15 cellular contexts compared by ENCODE assay signal in genomic region chr2:208984376-208985100, GRCh38.
DNase-seq lines count a peak whose midpoint lies in the region; TF ChIP-seq lines count a peak whose summit lies in the region.
"Had no signal": no experiment of that assay in that cellular context is flagged by ENCODE, and none has a peak within 500 bp of the region (broad histone marks: within the 10 kb centered on the region; RNA-seq: fewer than 3 reads in every experiment).

No MANE protein-coding gene starts in this region.

- no peaks in the 10 kb centered on the region for H4K20me1 ChIP-seq in hepatocyte (ENCODE audit: insufficient read depth, poor library complexity, severe bottlenecking)
- no peaks in the 10 kb centered on the region for H4K20me1 ChIP-seq in smooth muscle cell (ENCODE audit: low read depth)

- no peak overlapping the region for H2AFZ ChIP-seq in hepatocyte
- H2AFZ ChIP-seq in smooth muscle cell (ENCODE audit: low read depth) = no peak overlapping the region

- H3K27ac ChIP-seq in hepatocyte (no peak overlapping the region), smooth muscle cell (ENCODE audit: low read depth) (peak overlapping the region; percentile 70)
- H3K27ac ChIP-seq: Peyer's patch, right lobe of liver had no signal

- H3K4me3 ChIP-seq in adipocyte (ENCODE audit: low read length) = peak overlapping the region; percentile 24
- H3K4me3 ChIP-seq in hepatocyte = no peak overlapping the region
- no peak overlapping the region for H3K4me3 ChIP-seq in smooth muscle cell
- H3K4me3 ChIP-seq: Peyer's patch, right lobe of liver had no signal

- peaks cover 4% of the 10 kb centered on the region for H3F3A ChIP-seq in smooth muscle cell (ENCODE audit: low read depth)

- H3K27me3 ChIP-seq in adipocyte (replicated peaks; ENCODE audit: control insufficient read depth, insufficient read depth, low read length) = no peaks in the 10 kb centered on the region
- H3K27me3 ChIP-seq in hepatocyte = no peaks in the 10 kb centered on the region
- no peaks in the 10 kb centered on the region for H3K27me3 ChIP-seq in smooth muscle cell (ENCODE audit: low read depth)
- H3K27me3 ChIP-seq: Peyer's patch, right lobe of liver had no signal

- 72% methylated on average over 7 of the region's 7 CpGs for WGBS in hepatocyte (ENCODE audit: low lambda C conversion rate, missing lambda C conversion rate)
- 49% methylated on average over 7 of the region's 7 CpGs for WGBS in smooth muscle cell (ENCODE audit: low lambda C conversion rate)

- H3K36me3 ChIP-seq in adipocyte (ENCODE audit: control insufficient read depth, insufficient read depth, low read length, severe bottlenecking) = no peaks in the 10 kb centered on the region
- no peaks in the 10 kb centered on the region for H3K36me3 ChIP-seq in hepatocyte (replicated peaks; ENCODE audit: insufficient read depth, low read depth)
- no peaks in the 10 kb centered on the region for H3K36me3 ChIP-seq in smooth muscle cell (ENCODE audit: low read depth)
- H3K36me3 ChIP-seq: Peyer's patch, right lobe of liver had no signal

- no peak overlapping the region for H3K4me2 ChIP-seq in hepatocyte
- H3K4me2 ChIP-seq in smooth muscle cell = peak overlapping the region; percentile 56

- H3K9ac ChIP-seq in adipocyte (ENCODE audit: low read length) (no peak overlapping the region), smooth muscle cell (ENCODE audit: low read depth) (no peak overlapping the region)

- TF ChIP-seq CTCF in hepatocyte (IDR thresholded peaks at IDR 0.05; ENCODE audit: poor library complexity) = no peak
- TF ChIP-seq CTCF in smooth muscle cell (IDR thresholded peaks at IDR 0.05; ENCODE audit: borderline replicate concordance, insufficient read depth, poor library complexity, severe bottlenecking) = no peak

- H3K9me3 ChIP-seq in adipocyte (ENCODE audit: control insufficient read depth, low read length) = peaks cover 5% of the 10 kb centered on the region
- H3K9me3 ChIP-seq in hepatocyte (ENCODE audit: low read depth) = no peaks in the 10 kb centered on the region
- no peaks in the 10 kb centered on the region for H3K9me3 ChIP-seq in smooth muscle cell (replicated peaks; ENCODE audit: low read depth)
- H3K9me3 ChIP-seq: Peyer's patch, right lobe of liver had no signal

- H3K9me2 ChIP-seq in hepatocyte (replicated peaks; ENCODE audit: insufficient read depth) = no peaks in the 10 kb centered on the region

- H3K79me2 ChIP-seq in hepatocyte (no peaks in the 10 kb centered on the region), smooth muscle cell (ENCODE audit: low read depth) (no peaks in the 10 kb centered on the region)

- peak; percentile 45 for DNase-seq in HT-29 (ENCODE audit: low spot score)
- peak; percentile 3 for DNase-seq in adipocyte (ENCODE audit: low read depth)
- peak; percentile 18 for DNase-seq in hepatocyte (ENCODE audit: low spot score)
- no peak for DNase-seq in smooth muscle cell (lab: John Stamatoyannopoulos, UW; ENCODE audit: unreplicated experiment)
- no peak for DNase-seq in NCI-H748 treated with DMSO at 0.1 percent for 48 hours (lab: John Stamatoyannopoulos, UW)
- DNase-seq in MV-4-11 (lab: John Stamatoyannopoulos, UW) = no peak
- no peak for DNase-seq in Ammon's horn (ENCODE audit: low spot score)
- DNase-seq in NCI-H82 (lab: John Stamatoyannopoulos, UW) = no peak
- DNase-seq: activated B cell treated with CpG ODN at 0.5 μM for 24 hours; activated CD8-positive, alpha-beta memory T cell treated with anti-CD3 and anti-CD28 coated beads for 24 hours; DMS 273 treated with DMSO at 0.1 percent for 48 hours; NCI-H2029 treated with DMSO at 0.1 percent for 48 hours; NCI-H69; Peyer's patch; right lobe of liver had no signal

- H3K4me1 ChIP-seq in adipocyte (ENCODE audit: control insufficient read depth, insufficient read depth, low read length) (peaks cover 16% of the 10 kb centered on the region), hepatocyte (ENCODE audit: insufficient read depth) (no peaks in the 10 kb centered on the region), smooth muscle cell (ENCODE audit: low read depth) (no peaks in the 10 kb centered on the region)
- H3K4me1 ChIP-seq: Peyer's patch, right lobe of liver had no signal

Comparison
In these comparisons a context has a peak if more than half of its experiments do, and no peak if none do; other contexts are left out.
1. DNase-seq: peak in HT-29 (single experiment), adipocyte (single experiment) and hepatocyte (single experiment); none in smooth muscle cell (single experiment), NCI-H748 treated with DMSO at 0.1 percent for 48 hours (single experiment), MV-4-11 (single experiment), Ammon's horn (single experiment) and NCI-H82 (single experiment).